8 cellular contexts compared by ENCODE assay signal in genomic region chr1:184035719-184036516, GRCh38. TPM values are rescaled to one million over a fixed set of nuclear protein-coding genes. Genes with fewer than 3 reads are reported as not detected.
DNase-seq lines count a peak whose midpoint lies in the region; FAIRE-seq and TF ChIP-seq lines count a peak whose summit lies in the region.

No MANE protein-coding gene starts in this region.

- peaks cover 0 to 9% of the 10 kb centered on the region in 2 donors for H3K27me3 ChIP-seq in Peyer's patch

- H3K27ac ChIP-seq in Peyer's patch, result peak overlapping the region in 1 of 4 donors; percentile 60
- no peak overlapping the region for H3K27ac ChIP-seq in RWPE1

- peaks cover 0 to 19% (median 4%) of the 10 kb centered on the region in 4 donors for H3K4me1 ChIP-seq in Peyer's patch

- TF ChIP-seq CTCF in GM10248 (IDR thresholded peaks at IDR 0.05; ENCODE audit: control extremely low read depth, extremely low read depth, low read depth, missing control alignments) (no peak), Peyer's patch (IDR thresholded peaks at IDR 0.05) (no peak), fibroblast of the aortic adventitia (IDR thresholded peaks at IDR 0.05; ENCODE audit: insufficient read depth, low read length) (no peak), RWPE1 (conservative IDR thresholded peaks at IDR 0.05; ENCODE audit: low read depth) (no peak)

- peak overlapping the region; percentile 44 to 69 (median 64) for H3K4me3 ChIP-seq in Peyer's patch
- H3K4me3 ChIP-seq in fibroblast of the aortic adventitia (ENCODE audit: low read depth, low read length), result peak overlapping the region; percentile 75

- no peaks in the 10 kb centered on the region for H3K9me3 ChIP-seq in Peyer's patch

- peak; percentile 12 for DNase-seq in GM10248 (ENCODE audit: extremely low spot score)
- DNase-seq in Peyer's patch, result peak in 1 of 3 donors; percentile 50
- DNase-seq in fibroblast of the aortic adventitia (ENCODE audit: low read depth), result no peak
- peak; percentile 77 for DNase-seq in pons (ENCODE audit: low spot score)
- DNase-seq in frontal cortex (ENCODE audit: low spot score in 2 of 2), result no peak
- DNase-seq in RWPE1 (ENCODE audit: low spot score), result no peak
- no peak for DNase-seq in NCI-H1694 treated with DMSO at 0.1 percent for 48 hours (lab: John Stamatoyannopoulos, UW)
- DNase-seq in effector CD4-positive, alpha-beta T cell, result no peak

- TF ChIP-seq POLR2A in Peyer's patch (IDR thresholded peaks at IDR 0.05), result no peak

- H3K36me3 ChIP-seq in Peyer's patch, result no peaks in the 10 kb centered on the region

- POLR2A ChIA-PET in GM10248 (lab: Yijun Ruan, JAX) (no interaction called here), RWPE1 (lab: Yijun Ruan, JAX; ENCODE audit: low non-redundant PET) (no interaction called here)

- FAIRE-seq in frontal cortex (lab: Jason Lieb, UNC), result no peak

- CTCF ChIA-PET in GM10248 (lab: Yijun Ruan, JAX), result no interaction called here
- CTCF ChIA-PET in RWPE1 (lab: Yijun Ruan, JAX), result no interaction called here

RNA-seq across cellular contexts. Expression of gene COLGALT2, which starts 1.6 kb away (rescaled TPM):
- total RNA-seq in Peyer's patch, result 1 to 10 TPM in 1 of 4 donors, under 1 TPM in 1, not detected in 2; 0.80 to 1.5 TPM
- total RNA-seq in fibroblast of the aortic adventitia (ENCODE audit: low replicate concordance), result 1.1 and 3.6 TPM in 2 replicates
- 13.9 TPM for total RNA-seq in frontal cortex

RNA-seq across cellular contexts. Expression of gene TSEN15, which starts 15.6 kb away (rescaled TPM):
- total RNA-seq in Peyer's patch (10 to 100 TPM in 2 of 4 donors, 1 to 10 TPM in 2; 9.1 to 18.2 (median 11.1) TPM), fibroblast of the aortic adventitia (ENCODE audit: low replicate concordance) (31.6 and 65.8 TPM in 2 replicates), frontal cortex (30.2 TPM)

Comparison
In these comparisons a context has a peak if more than half of its experiments do, and no peak if none do; other contexts are left out.
1. DNase-seq: peak in GM10248 (single experiment) and pons (single experiment); none in fibroblast of the aortic adventitia (single experiment), frontal cortex (0 of 2), RWPE1 (single experiment), NCI-H1694 treated with DMSO at 0.1 percent for 48 hours (single experiment) and effector CD4-positive, alpha-beta T cell (single experiment).